In the genomic region with DNA sequence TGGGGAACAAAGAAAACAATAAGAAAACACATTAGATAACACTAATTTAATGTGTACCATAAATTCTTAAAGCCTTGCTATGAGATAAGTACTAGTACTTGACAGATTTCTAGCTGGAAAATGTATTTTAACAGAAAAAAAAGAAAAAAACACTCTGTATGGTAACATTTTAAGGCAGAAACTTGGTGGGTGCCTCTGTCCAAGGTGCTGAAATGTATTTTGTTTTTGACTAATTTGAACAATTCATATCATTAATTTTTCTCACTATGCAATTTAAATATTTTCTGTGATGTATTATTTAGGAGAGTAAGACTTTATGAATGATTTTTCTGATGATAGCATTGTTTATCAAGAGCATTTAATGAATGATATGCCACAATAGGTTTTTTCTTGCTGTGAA, we compare ENCODE assay signal across 24 cellular contexts.
DNase-seq lines count a peak whose midpoint lies in the region; ATAC-seq and TF ChIP-seq lines count a peak whose summit lies in the region.
"Had no signal": no experiment of that assay in that cellular context is flagged by ENCODE, and none has a peak within 500 bp of the region (broad histone marks: within the 10 kb centered on the region; RNA-seq: fewer than 3 reads in every experiment).

No MANE protein-coding gene starts in this region.

- H3K27me3 ChIP-seq in HCT116 (ENCODE audit: insufficient read depth, low read length) (no peaks in the 10 kb centered on the region), MM.1S (replicated peaks; ENCODE audit: insufficient read depth, low read length) (no peaks in the 10 kb centered on the region), liver (ENCODE audit: control insufficient read depth in 4 of 4, insufficient read depth in 4 of 4, low read length in 3 of 4) (no peaks in the 10 kb centered on the region)
- H3K27me3 ChIP-seq: left lung, MG63, tibial nerve had no signal

- H2AFZ ChIP-seq in HCT116 (ENCODE audit: low read depth, low read length, poor library complexity, severe bottlenecking), result no peak overlapping the region
- no peak overlapping the region for H2AFZ ChIP-seq in MM.1S (ENCODE audit: low read length)

- intact Hi-C loops in HCT116 (cut with micrococcal nuclease), result no loop called here

- H3K4me1 ChIP-seq in HCT116 (ENCODE audit: control insufficient read depth in 1 of 2, insufficient read depth in 2 of 2, low read length in 2 of 2) (no peaks in the 10 kb centered on the region), MM.1S (ENCODE audit: low read length) (no peaks in the 10 kb centered on the region), liver (ENCODE audit: control insufficient read depth in 4 of 4, insufficient read depth in 4 of 4, low read length in 3 of 4) (no peaks in the 10 kb centered on the region)
- H3K4me1 ChIP-seq: left lung, tibial nerve had no signal

- TF ChIP-seq POLR2A in HCT116 (IDR thresholded peaks at IDR 0.05; ENCODE audit: borderline replicate concordance, extremely low read depth, insufficient read depth, insufficient read length), result no peak

- H3K4me3 ChIP-seq in HCT116 (replicated peaks in 1 of 2; ENCODE audit: low read depth in 1 of 2, low read length in 2 of 2) (no peak overlapping the region), MM.1S (ENCODE audit: low read length) (no peak overlapping the region), liver (ENCODE audit: low read depth in 1 of 3, low read length in 3 of 3) (no peak overlapping the region)
- H3K4me3 ChIP-seq: left lung, MG63, tibial nerve had no signal

- H3K4me2 ChIP-seq in HCT116 (ENCODE audit: low read length), result no peak overlapping the region
- no peak overlapping the region for H3K4me2 ChIP-seq in MM.1S (ENCODE audit: low read depth, low read length)

- peaks cover 9 to 13% of the 10 kb centered on the region in 2 experiments; a peak in 3 of 4 replicates for H3K9me3 ChIP-seq in HCT116 (ENCODE audit: control insufficient read depth in 1 of 2, insufficient read depth in 1 of 2, low read depth in 1 of 2, low read length in 2 of 2)
- H3K9me3 ChIP-seq in MM.1S (replicated peaks; ENCODE audit: insufficient read depth, low read length), result no peaks in the 10 kb centered on the region
- H3K9me3 ChIP-seq in liver (ENCODE audit: control insufficient read depth in 4 of 4, low read length in 3 of 4), result no peaks in the 10 kb centered on the region
- H3K9me3 ChIP-seq: MG63, tibial nerve had no signal

- H3K27ac ChIP-seq in HCT116 (ENCODE audit: low read depth, low read length) (no peak overlapping the region), MM.1S (ENCODE audit: low read length) (no peak overlapping the region), liver (ENCODE audit: low read depth in 1 of 2, low read length in 2 of 2) (no peak overlapping the region)
- H3K27ac ChIP-seq: left lung, tibial nerve, WERI-Rb-1 had no signal

- no peaks in the 10 kb centered on the region for H3K36me3 ChIP-seq in HCT116 (ENCODE audit: control insufficient read depth in 1 of 2, insufficient read depth in 2 of 2, low read length in 2 of 2)
- H3K36me3 ChIP-seq in MM.1S (replicated peaks; ENCODE audit: insufficient read depth, low read length), result no peaks in the 10 kb centered on the region
- H3K36me3 ChIP-seq in liver (ENCODE audit: control insufficient read depth in 4 of 4, insufficient read depth in 3 of 4, low read depth in 1 of 4, low read length in 3 of 4), result no peaks in the 10 kb centered on the region
- H3K36me3 ChIP-seq: left lung, MG63, tibial nerve, WERI-Rb-1 had no signal

- H3K9me2 ChIP-seq in HCT116 (ENCODE audit: insufficient read depth), result no peaks in the 10 kb centered on the region
- H3K9me2 ChIP-seq in MM.1S (replicated peaks; ENCODE audit: insufficient read depth, low read length), result no peaks in the 10 kb centered on the region

- TF ChIP-seq CTCF in HCT116 (IDR thresholded peaks at IDR 0.05 in 2 of 3, conservative IDR thresholded peaks at IDR 0.05 in 1 of 3; ENCODE audit: borderline replicate concordance in 1 of 3, insufficient read depth in 1 of 3, low read depth in 2 of 3, low read length in 2 of 3) (no peak), MM.1S (IDR thresholded peaks at IDR 0.05; ENCODE audit: low read length) (no peak), liver (IDR thresholded peaks at IDR 0.05; ENCODE audit: low read depth, low read length, missing input control) (no peak)

- BruUV-seq in HCT116 (replicated peaks; lab: Mats Ljungman, UMichigan), result no TSS peak

- H3K79me2 ChIP-seq in HCT116 (ENCODE audit: insufficient read depth, low read length), result no peaks in the 10 kb centered on the region
- no peaks in the 10 kb centered on the region for H3K79me2 ChIP-seq in MM.1S (ENCODE audit: low read length)

- H3K9ac ChIP-seq in HCT116 (ENCODE audit: low read length) (no peak overlapping the region), MM.1S (ENCODE audit: low read length) (no peak overlapping the region), liver (ENCODE audit: low read depth in 1 of 2, low read length in 2 of 2) (no peak overlapping the region)

- no peaks in the 10 kb centered on the region for H3F3A ChIP-seq in MM.1S (ENCODE audit: insufficient read depth, low read length)

- H4K20me1 ChIP-seq in HCT116 (ENCODE audit: insufficient read depth) (no peaks in the 10 kb centered on the region), MM.1S (ENCODE audit: insufficient read depth, low read length) (no peaks in the 10 kb centered on the region)

- POLR2A ChIA-PET in HCT116 (lab: Charles Lee), result no interaction called here

- no peak for TF ChIP-seq RAD21 in HCT116 (IDR thresholded peaks at IDR 0.05; ENCODE audit: low read depth)
- TF ChIP-seq RAD21 in liver (IDR thresholded peaks at IDR 0.05), result no peak

- DNase-seq in HCT116 (ENCODE audit: low read depth, low spot score) (no peak), MM.1S (peak; percentile 18), astrocyte of the hippocampus (ENCODE audit: low read depth, low spot score) (peak; percentile 3), inferior parietal cortex (ENCODE audit: extremely low spot score) (no peak)
- DNase-seq: activated CD4-positive, alpha-beta T cell treated with anti-CD3 and anti-CD28 coated beads for 4 hours; activated CD8-positive, alpha-beta T cell treated with anti-CD3 and anti-CD28 coated beads, Interleukin-2, amount 10 ng/mL, durations not matched to agents 7 days and 5 days; activated naive CD4-positive, alpha-beta T cell treated with anti-CD3 and anti-CD28 coated beads, Interleukin-2, amount 10 ng/mL, durations not matched to agents 7 days and 5 days; HCEC 1CT; left lung; MG63; NCI-H1417 treated with DMSO at 0.1 percent for 48 hours; NCI-H2081; NCI-H2227 treated with DMSO at 0.1 percent for 48 hours; NCI-H526; SHP77; SW 1271; WERI-Rb-1 had no signal

- ATAC-seq in HCT116, result no peak
- no peak for ATAC-seq in HG03045 (IDR thresholded peaks at IDR 0.05; ENCODE audit: unreplicated experiment)
- no peak for ATAC-seq in HG02840 (IDR thresholded peaks at IDR 0.05; ENCODE audit: low FRiP score, unreplicated experiment)
- ATAC-seq: activated CD8-positive, alpha-beta T cell treated with anti-CD3 and anti-CD28 coated beads, Interleukin-2, amount 10 ng/mL, durations not matched to agents 7 days and 5 days; activated T-helper 17 cell treated with anti-CD3 and anti-CD28 coated beads, Interleukin-2, amount 50 U/mL, for 72 hours; left lung; Panc1; stimulated activated effector memory CD8-positive, alpha-beta T cell treated with anti-CD3 and anti-CD28 coated beads, Interleukin-12 subunit alpha, Interleukin-12 subunit beta, amount 100 ng/mL, for 72 hours had no signal

- RAD21 ChIA-PET in HCT116 (lab: Charles Lee; ENCODE audit: low non-redundant PET in 1 of 2, low total read pairs in 2 of 2, uncharacterized antibody in 2 of 2, unreplicated experiment in 2 of 2), result no interaction called here

- CTCF ChIA-PET in HCT116 (lab: Charles Lee), result no interaction called here

TF ChIP-seq in HCT116, 20 proteins besides CTCF, POLR2A, EP300 and RAD21 (continues in another document):
- TF ChIP-seq ZNF274 (IDR thresholded peaks at IDR 0.05; ENCODE audit: low read depth, low read length) (no peak), YY1 (IDR thresholded peaks at IDR 0.05; ENCODE audit: extremely low read depth, insufficient replicate concordance, low read depth, low read length) (no peak), JUND (IDR thresholded peaks at IDR 0.05) (no peak)

TF ChIP-seq in liver, 16 proteins besides CTCF, POLR2A, EP300 and RAD21:
- TF ChIP-seq EGR1 (IDR thresholded peaks at IDR 0.05; ENCODE audit: low read depth in 2 of 2) (no peak), TAF1 (conservative IDR thresholded peaks at IDR 0.05) (no peak), JUND (IDR thresholded peaks at IDR 0.05) (no peak), NR2F2 (IDR thresholded peaks at IDR 0.05) (no peak), SP1 (IDR thresholded peaks at IDR 0.05) (no peak), RXRA (IDR thresholded peaks at IDR 0.05) (no peak)
- TF ChIP-seq, protein P1, sequence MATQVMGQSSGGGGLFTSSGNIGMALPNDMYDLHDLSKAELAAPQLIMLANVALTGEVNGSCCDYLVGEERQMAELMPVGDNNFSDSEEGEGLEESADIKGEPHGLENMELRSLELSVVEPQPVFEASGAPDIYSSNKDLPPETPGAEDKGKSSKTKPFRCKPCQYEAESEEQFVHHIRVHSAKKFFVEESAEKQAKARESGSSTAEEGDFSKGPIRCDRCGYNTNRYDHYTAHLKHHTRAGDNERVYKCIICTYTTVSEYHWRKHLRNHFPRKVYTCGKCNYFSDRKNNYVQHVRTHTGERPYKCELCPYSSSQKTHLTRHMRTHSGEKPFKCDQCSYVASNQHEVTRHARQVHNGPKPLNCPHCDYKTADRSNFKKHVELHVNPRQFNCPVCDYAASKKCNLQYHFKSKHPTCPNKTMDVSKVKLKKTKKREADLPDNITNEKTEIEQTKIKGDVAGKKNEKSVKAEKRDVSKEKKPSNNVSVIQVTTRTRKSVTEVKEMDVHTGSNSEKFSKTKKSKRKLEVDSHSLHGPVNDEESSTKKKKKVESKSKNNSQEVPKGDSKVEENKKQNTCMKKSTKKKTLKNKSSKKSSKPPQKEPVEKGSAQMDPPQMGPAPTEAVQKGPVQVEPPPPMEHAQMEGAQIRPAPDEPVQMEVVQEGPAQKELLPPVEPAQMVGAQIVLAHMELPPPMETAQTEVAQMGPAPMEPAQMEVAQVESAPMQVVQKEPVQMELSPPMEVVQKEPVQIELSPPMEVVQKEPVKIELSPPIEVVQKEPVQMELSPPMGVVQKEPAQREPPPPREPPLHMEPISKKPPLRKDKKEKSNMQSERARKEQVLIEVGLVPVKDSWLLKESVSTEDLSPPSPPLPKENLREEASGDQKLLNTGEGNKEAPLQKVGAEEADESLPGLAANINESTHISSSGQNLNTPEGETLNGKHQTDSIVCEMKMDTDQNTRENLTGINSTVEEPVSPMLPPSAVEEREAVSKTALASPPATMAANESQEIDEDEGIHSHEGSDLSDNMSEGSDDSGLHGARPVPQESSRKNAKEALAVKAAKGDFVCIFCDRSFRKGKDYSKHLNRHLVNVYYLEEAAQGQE (IDR thresholded peaks at IDR 0.05), result peak; percentile 97

Comparison
In these comparisons a context has a peak if more than half of its experiments do, and no peak if none do; other contexts are left out.
1. DNase-seq: peak in MM.1S (single experiment) and astrocyte of the hippocampus (single experiment); none in HCT116 (single experiment) and inferior parietal cortex (single experiment).